In the genomic region with DNA sequence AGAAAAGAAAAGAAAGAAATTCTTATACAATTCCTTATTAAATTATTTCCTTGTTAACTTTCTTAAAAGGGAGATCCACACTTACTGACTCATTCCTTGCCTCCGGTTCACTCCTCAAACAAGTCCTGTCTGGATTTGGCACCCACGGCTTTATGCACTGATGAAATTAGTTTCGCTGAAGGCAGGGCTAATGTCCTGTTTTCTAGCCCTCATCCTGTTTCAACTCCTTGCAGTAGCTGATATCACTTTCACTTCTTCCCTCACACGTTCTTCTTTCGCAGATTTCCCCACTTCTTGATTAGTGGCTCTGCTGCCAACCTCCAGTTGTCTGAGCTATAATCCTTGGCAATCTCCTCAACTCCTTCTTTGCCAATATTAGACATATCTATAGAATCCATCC, we compare ENCODE assay signal across 18 cellular contexts.
DNase-seq lines count a peak whose midpoint lies in the region; ATAC-seq, FAIRE-seq and TF ChIP-seq lines count a peak whose summit lies in the region.
"Had no signal": no experiment of that assay in that cellular context is flagged by ENCODE, and none has a peak within 500 bp of the region (broad histone marks: within the 10 kb centered on the region; RNA-seq: fewer than 3 reads in every experiment).

No MANE protein-coding gene starts in this region.

- H3K27me3 Mint-ChIP-seq in IgD-negative memory B cell (peaks cover 14% of the 10 kb centered on the region), nephron progenitor cell (ENCODE audit: low read depth, poor library complexity) (peaks cover 13% of the 10 kb centered on the region)

- H3K4me1 Mint-ChIP-seq in IgD-negative memory B cell (peaks cover 12 to 34% (median 19%) of the 10 kb centered on the region in 3 donors), nephron progenitor cell (peaks cover 9% of the 10 kb centered on the region)

- ATAC-seq in HG03342 (IDR thresholded peaks at IDR 0.05; ENCODE audit: unreplicated experiment) = no peak

- H3K27ac ChIP-seq in ovary (no peak overlapping the region), MM.1S (ENCODE audit: low read length) (no peak overlapping the region)
- H3K27ac ChIP-seq: lower lobe of right lung had no signal

- TF ChIP-seq CTCF in GM20000 (IDR thresholded peaks at IDR 0.05; ENCODE audit: extremely low read depth, missing control alignments) (no peak), bronchial epithelial cell (IDR thresholded peaks at IDR 0.05; ENCODE audit: insufficient read depth, low read length, severe bottlenecking) (no peak), ovary (IDR thresholded peaks at IDR 0.05) (no peak), nephron progenitor cell (IDR thresholded peaks at IDR 0.05) (no peak), MM.1S (IDR thresholded peaks at IDR 0.05; ENCODE audit: low read length) (no peak)

- H3K9me3 ChIP-seq in ovary = no peaks in the 10 kb centered on the region
- no peaks in the 10 kb centered on the region for H3K9me3 ChIP-seq in MM.1S (replicated peaks; ENCODE audit: insufficient read depth, low read length)
- H3K9me3 ChIP-seq: lower lobe of right lung had no signal

- peaks cover 1% of the 10 kb centered on the region for H3K36me3 Mint-ChIP-seq in IgD-negative memory B cell
- H3K36me3 Mint-ChIP-seq in nephron progenitor cell (ENCODE audit: low read depth) = no peaks in the 10 kb centered on the region

- H3K27me3 ChIP-seq in bronchial epithelial cell (ENCODE audit: control insufficient read depth, insufficient read depth, low read length) (no peaks in the 10 kb centered on the region), ovary (no peaks in the 10 kb centered on the region), MM.1S (replicated peaks; ENCODE audit: insufficient read depth, low read length) (no peaks in the 10 kb centered on the region)

- H3K9me3 Mint-ChIP-seq in IgD-negative memory B cell (peaks cover 0 to 7% (median 0%) of the 10 kb centered on the region in 3 donors), nephron progenitor cell (no peaks in the 10 kb centered on the region)
- H3K9me3 Mint-ChIP-seq: activated CD4-positive, alpha-beta T cell treated with anti-CD3 and anti-CD28 coated beads, Interleukin-2, amount 10 ng/mL, durations not matched to agents 7 days and 5 days; activated T-helper 1 cell treated with anti-CD3 and anti-CD28 coated beads, Interleukin-12 subunit alpha, Interleukin-12 subunit beta, Interleukin-2, Interleukin-4 antibody, amounts not matched to agents 30 ng/mL and 10 ng/mL and 1 ng/mL, durations not matched to agents 14 hours and 24 hours and 36 hours; T-helper 2 cell treated with Interferon-gamma antibody and Interleukin-4, amounts not matched to agents 5 μg/mL and 100 μg/mL, for 36 hours had no signal

- H3K4me2 ChIP-seq in MM.1S (ENCODE audit: low read depth, low read length) = no peak overlapping the region

- H3K9me2 ChIP-seq in MM.1S (replicated peaks; ENCODE audit: insufficient read depth, low read length) = no peaks in the 10 kb centered on the region

- H3K4me3 ChIP-seq in bronchial epithelial cell (ENCODE audit: low read depth, low read length) (no peak overlapping the region), ovary (no peak overlapping the region), MM.1S (ENCODE audit: low read length) (no peak overlapping the region)
- H3K4me3 ChIP-seq: lower lobe of right lung had no signal

- H3K27ac Mint-ChIP-seq in IgD-negative memory B cell = peak overlapping the region in 1 of 3 donors; percentile 73
- no peak overlapping the region for H3K27ac Mint-ChIP-seq in nephron progenitor cell
- H3K27ac Mint-ChIP-seq: activated CD4-positive, alpha-beta T cell treated with anti-CD3 and anti-CD28 coated beads, Interleukin-2, amount 10 ng/mL, durations not matched to agents 7 days and 5 days; activated T-helper 1 cell treated with anti-CD3 and anti-CD28 coated beads, Interleukin-12 subunit alpha, Interleukin-12 subunit beta, Interleukin-2, Interleukin-4 antibody, amounts not matched to agents 30 ng/mL and 10 ng/mL and 1 ng/mL, durations not matched to agents 14 hours and 24 hours and 36 hours; T-helper 2 cell treated with Interferon-gamma antibody and Interleukin-4, amounts not matched to agents 5 μg/mL and 100 μg/mL, for 36 hours had no signal

- no peak for TF ChIP-seq POLR2A in ovary (IDR thresholded peaks at IDR 0.05)

- TF ChIP-seq EP300 in ovary (IDR thresholded peaks at IDR 0.05) = no peak

- no peaks in the 10 kb centered on the region for H3K36me3 ChIP-seq in bronchial epithelial cell (ENCODE audit: control insufficient read depth, insufficient read depth, low read length)
- H3K36me3 ChIP-seq in ovary = no peaks in the 10 kb centered on the region
- H3K36me3 ChIP-seq in MM.1S (replicated peaks; ENCODE audit: insufficient read depth, low read length) = no peaks in the 10 kb centered on the region
- H3K36me3 ChIP-seq: lower lobe of right lung had no signal

- 65 to 78% (median 76%) methylated on average over 5 of the region's 5 CpGs for WGBS in ovary, 3 donors

- H3F3A ChIP-seq in MM.1S (ENCODE audit: insufficient read depth, low read length) = no peaks in the 10 kb centered on the region

- H3K4me3 Mint-ChIP-seq in IgD-negative memory B cell (peak overlapping the region in 3 of 4 donors; percentile 16 to 61 (median 45)), nephron progenitor cell (no peak overlapping the region)
- H3K4me3 Mint-ChIP-seq: activated CD4-positive, alpha-beta T cell treated with anti-CD3 and anti-CD28 coated beads, Interleukin-2, amount 10 ng/mL, durations not matched to agents 7 days and 5 days; activated T-helper 1 cell treated with anti-CD3 and anti-CD28 coated beads, Interleukin-12 subunit alpha, Interleukin-12 subunit beta, Interleukin-2, Interleukin-4 antibody, amounts not matched to agents 30 ng/mL and 10 ng/mL and 1 ng/mL, durations not matched to agents 14 hours and 24 hours and 36 hours; T-helper 2 cell treated with Interferon-gamma antibody and Interleukin-4, amounts not matched to agents 5 μg/mL and 100 μg/mL, for 36 hours had no signal

- no peaks in the 10 kb centered on the region for H4K20me1 ChIP-seq in MM.1S (ENCODE audit: insufficient read depth, low read length)

- H3K4me1 ChIP-seq in ovary (ENCODE audit: insufficient read depth) (peaks cover 11% of the 10 kb centered on the region), MM.1S (ENCODE audit: low read length) (no peaks in the 10 kb centered on the region)
- H3K4me1 ChIP-seq: lower lobe of right lung had no signal

- DNase-seq in Ammon's horn (ENCODE audit: low spot score) (peak; percentile 35), GM20000 (ENCODE audit: low spot score) (peak; percentile 27), bronchial epithelial cell (ENCODE audit: low read depth) (peak; percentile 92), ovary (no peak), nephron progenitor cell (no peak), MM.1S (no peak)
- DNase-seq: activated CD4-positive, alpha-beta T cell treated with anti-CD3 and anti-CD28 coated beads, Interleukin-2, amount 10 ng/mL, durations not matched to agents 7 days and 5 days; amygdala; cortex of kidney; lower lobe of right lung; NCI-H1417 treated with DMSO at 0.1 percent for 48 hours; NCI-H446 had no signal

- H3K9ac ChIP-seq in MM.1S (ENCODE audit: low read length) = no peak overlapping the region

- H2AFZ ChIP-seq in MM.1S (ENCODE audit: low read length) = no peak overlapping the region

- no peak for FAIRE-seq in bronchial epithelial cell (lab: Jason Lieb, UNC)
- FAIRE-seq: A204.1, H54 had no signal

- intact Hi-C loops in ovary (cut with DNase I) = loop anchor here in 1 of 4 donors (5.0 kb wide), 1 partner anchor 1739 kb away; a partner anchor contains a TSS

- no peaks in the 10 kb centered on the region for H3K79me2 ChIP-seq in MM.1S (ENCODE audit: low read length)

Comparison
In these comparisons a context has a peak if more than half of its experiments do, and no peak if none do; other contexts are left out.
1. DNase-seq: peak in Ammon's horn (single experiment), GM20000 (single experiment) and bronchial epithelial cell (single experiment); none in ovary (0 of 5), nephron progenitor cell (single experiment) and MM.1S (single experiment).